Comparison of ENCODE assay signal across 8 cellular contexts in the genomic region with DNA sequence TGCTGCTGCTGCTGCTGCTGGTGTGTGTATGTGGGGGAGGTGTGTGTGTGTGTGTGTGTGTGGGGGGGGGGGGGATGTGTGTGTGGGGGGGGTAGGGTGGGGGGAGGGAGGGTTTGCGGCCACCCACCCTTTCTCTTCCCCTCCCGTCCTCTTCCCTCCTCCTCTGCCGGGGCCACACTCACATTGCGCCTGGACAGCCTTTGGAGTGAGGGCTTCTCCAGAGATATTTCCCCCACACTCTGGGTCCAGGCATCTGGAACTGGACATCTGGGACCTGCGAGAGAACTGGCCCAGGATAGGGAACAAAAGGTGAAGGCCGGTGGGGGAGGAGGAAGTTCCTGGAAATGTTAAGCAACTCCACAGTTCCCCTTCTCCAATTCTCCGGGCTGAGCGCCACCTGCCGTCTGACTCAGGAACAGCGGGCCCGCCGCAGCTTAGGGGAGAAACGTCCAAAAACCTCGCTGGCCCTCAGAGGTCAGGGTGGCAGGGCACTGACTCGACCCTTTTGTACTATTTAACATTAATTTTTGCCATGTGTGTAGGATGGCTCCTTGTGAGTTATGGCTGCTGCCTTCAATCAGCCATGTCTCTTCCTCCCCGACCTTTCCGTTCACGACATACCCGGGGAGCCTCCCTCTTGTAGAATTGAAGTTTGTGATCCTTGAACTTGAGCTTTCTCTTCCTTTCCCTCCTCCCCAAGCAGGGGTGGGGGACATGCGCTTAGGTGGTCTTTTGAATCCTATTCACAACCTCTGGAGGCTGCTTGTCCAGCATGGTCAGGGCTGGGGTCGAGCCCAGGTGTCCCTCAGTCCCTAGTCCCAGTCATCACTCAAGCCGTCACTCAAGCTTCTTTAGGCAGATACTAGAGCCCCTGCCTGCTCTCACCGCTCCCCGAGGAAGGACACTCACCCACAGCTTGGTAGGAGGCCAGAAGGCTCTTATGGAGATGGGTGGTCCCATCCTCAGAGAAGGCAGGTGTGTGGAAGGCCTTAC. TPM values are rescaled to one million over a fixed set of nuclear protein-coding genes. Genes with fewer than 3 reads are reported as not detected.
DNase-seq lines count a peak whose midpoint lies in the region; ATAC-seq, FAIRE-seq and TF ChIP-seq lines count a peak whose summit lies in the region.

A gene with protein sequence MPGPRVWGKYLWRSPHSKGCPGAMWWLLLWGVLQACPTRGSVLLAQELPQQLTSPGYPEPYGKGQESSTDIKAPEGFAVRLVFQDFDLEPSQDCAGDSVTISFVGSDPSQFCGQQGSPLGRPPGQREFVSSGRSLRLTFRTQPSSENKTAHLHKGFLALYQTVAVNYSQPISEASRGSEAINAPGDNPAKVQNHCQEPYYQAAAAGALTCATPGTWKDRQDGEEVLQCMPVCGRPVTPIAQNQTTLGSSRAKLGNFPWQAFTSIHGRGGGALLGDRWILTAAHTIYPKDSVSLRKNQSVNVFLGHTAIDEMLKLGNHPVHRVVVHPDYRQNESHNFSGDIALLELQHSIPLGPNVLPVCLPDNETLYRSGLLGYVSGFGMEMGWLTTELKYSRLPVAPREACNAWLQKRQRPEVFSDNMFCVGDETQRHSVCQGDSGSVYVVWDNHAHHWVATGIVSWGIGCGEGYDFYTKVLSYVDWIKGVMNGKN (minus strand): TSS at position 287 of the 993 bp plus-strand sequence. CDS start 34 bp downstream, at position 253.

- peak; percentile 96 for TF ChIP-seq CTCF in A673 (conservative IDR thresholded peaks at IDR 0.05; ENCODE audit: low read depth, low read length)
- TF ChIP-seq CTCF in tibial artery (IDR thresholded peaks at IDR 0.05) = peak; percentile 98 to 99

- CTCF ChIA-PET in A673 (lab: Charles Lee) = interaction anchor here (0.6 to 1.2 kb wide), 3 partner anchors 164 to 533 kb away, joined by 3 to 4 read pairs (median 3); no protein-coding TSS in a partner anchor

- H3K4me3 ChIP-seq in A673 (ENCODE audit: low read depth, low read length, poor library complexity, severe bottlenecking) = peak within 1 kb of the TSS; percentile 42
- H3K4me3 ChIP-seq in tibial artery = peak within 1 kb of the TSS; percentile 62 to 69

- intact Hi-C loops in A673 (cut with micrococcal nuclease; ENCODE audit: unreplicated experiment) = loop anchor here (1.0 kb wide), 1 partner anchor 165 kb away; a partner anchor contains a TSS
- intact Hi-C loops in cardiac septum (cut with DNase I) = loop anchor here (1.0 to 2.0 kb wide), 2 partner anchors 48 to 165 kb away; a partner anchor contains a TSS
- intact Hi-C loops in tibial artery (cut with DNase I; ENCODE audit: low total_unique reads) = loop anchor here (5.0 kb wide), 1 partner anchor 92 kb away; a partner anchor contains a TSS

- H3K27ac ChIP-seq in A673 (ENCODE audit: low read depth, low read length, poor library complexity, severe bottlenecking) (peak within 1 kb of the TSS; percentile 52), tibial artery (peak within 1 kb of the TSS; percentile 92)

- H3K36me3 ChIP-seq in A673 (ENCODE audit: insufficient read depth, low read length, poor library complexity, severe bottlenecking) (no peaks in the 10 kb centered on the region), tibial artery (peaks cover 0 to 4% (median 3%) of the 10 kb centered on the region in 3 donors)

- H3K9me3 ChIP-seq in A673 (ENCODE audit: low read depth, low read length, poor library complexity, severe bottlenecking) (peaks cover 9% of the 10 kb centered on the region), tibial artery (peaks cover 0 to 4% (median 0%) of the 10 kb centered on the region in 3 donors)

- no peaks in the 10 kb centered on the region for H3K4me1 ChIP-seq in A673 (ENCODE audit: insufficient read depth, low read length, poor library complexity, severe bottlenecking)
- peaks cover 0 to 28% (median 15%) of the 10 kb centered on the region in 4 donors for H3K4me1 ChIP-seq in tibial artery

- peak; percentile 50 for ATAC-seq in activated naive CD8-positive, alpha-beta T cell treated with anti-CD3 and anti-CD28 coated beads, Interleukin-2, amount 50 U/mL, for 24 hours

- H3K27me3 ChIP-seq in A673 (replicated peaks; ENCODE audit: insufficient read depth, low read depth, low read length, poor library complexity) (no peaks in the 10 kb centered on the region), tibial artery (no peaks in the 10 kb centered on the region)

- peaks cover 12% of the 10 kb centered on the region for H3K9me3 Mint-ChIP-seq in activated naive CD8-positive, alpha-beta T cell treated with anti-CD3 and anti-CD28 coated beads, Interleukin-2, amount 50 U/mL, for 24 hours

- H3K4me1 Mint-ChIP-seq in activated naive CD8-positive, alpha-beta T cell treated with anti-CD3 and anti-CD28 coated beads, Interleukin-2, amount 50 U/mL, for 24 hours = peaks cover 38% of the 10 kb centered on the region

- peak within 1 kb of the TSS; percentile 97 for H3K27ac Mint-ChIP-seq in activated naive CD8-positive, alpha-beta T cell treated with anti-CD3 and anti-CD28 coated beads, Interleukin-2, amount 50 U/mL, for 24 hours

- H3K4me3 Mint-ChIP-seq in activated naive CD8-positive, alpha-beta T cell treated with anti-CD3 and anti-CD28 coated beads, Interleukin-2, amount 50 U/mL, for 24 hours = peak within 1 kb of the TSS; percentile 95

- H3K27me3 Mint-ChIP-seq in activated naive CD8-positive, alpha-beta T cell treated with anti-CD3 and anti-CD28 coated beads, Interleukin-2, amount 50 U/mL, for 24 hours = no peaks in the 10 kb centered on the region

- POLR2A ChIA-PET in A673 (lab: Charles Lee; ENCODE audit: low non-redundant PET) = interaction anchor here (0.7 kb wide), 1 partner anchor 236 kb away, joined by 3 read pairs; a partner anchor contains a TSS

- peak; percentile 93 for FAIRE-seq in GM19239 (lab: Jason Lieb, UNC)

- H3K36me3 Mint-ChIP-seq in activated naive CD8-positive, alpha-beta T cell treated with anti-CD3 and anti-CD28 coated beads, Interleukin-2, amount 50 U/mL, for 24 hours (ENCODE audit: low read depth) = peaks cover 26% of the 10 kb centered on the region

- peak; percentile 82 for DNase-seq in A673 (ENCODE audit: low spot score)
- no peak for DNase-seq in GM19239 (ENCODE audit: insufficient read length, low spot score)
- DNase-seq in NCI-H128 (lab: John Stamatoyannopoulos, UW; ENCODE audit: unreplicated experiment) = peak; percentile 80
- peak; percentile 65 for DNase-seq in T follicular helper cell (ENCODE audit: low read depth)
- peak; percentile 94 for DNase-seq in activated naive CD8-positive, alpha-beta T cell treated with anti-CD3 and anti-CD28 coated beads, Interleukin-2, amount 50 U/mL, for 24 hours
- peak; percentile 94 for DNase-seq in cardiac septum (ENCODE audit: low spot score)
- DNase-seq in pons (ENCODE audit: low spot score) = peak; percentile 61
- peak; percentile 94 to 97 for DNase-seq in tibial artery

- no TSS peak for BruUV-seq in A673 (replicated peaks; lab: Mats Ljungman, UMichigan)

RNA-seq across cellular contexts. Expression of the gene that starts here (rescaled TPM):
- 2.4 and 4.0 TPM in 2 replicates for total RNA-seq in A673 (2021)
- total RNA-seq in cardiac septum = 10.5 TPM
